ENCODE assay signal across 13 cellular contexts in the genomic region with DNA sequence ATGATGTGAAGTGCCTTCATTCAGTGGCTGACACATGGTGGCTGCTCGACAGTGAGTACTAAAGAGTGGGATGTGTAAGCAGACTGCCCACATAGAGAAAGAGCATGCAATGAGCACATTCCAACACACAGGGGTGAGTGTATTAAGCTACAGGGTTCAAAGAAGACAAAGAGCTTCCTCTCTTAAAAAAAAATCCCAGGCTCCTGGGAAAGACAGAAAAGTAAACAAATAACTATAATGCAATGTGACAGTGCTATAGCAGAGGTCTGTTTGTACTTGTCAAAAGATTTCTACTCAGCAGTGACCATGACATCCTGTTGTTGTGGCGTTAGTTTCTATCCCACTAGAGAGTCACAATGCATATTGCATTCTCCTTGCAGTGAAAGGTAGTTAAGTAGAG. TPM values are rescaled to one million over a fixed set of nuclear protein-coding genes. Genes with fewer than 3 reads are reported as not detected.
DNase-seq lines count a peak whose midpoint lies in the region; ATAC-seq and TF ChIP-seq lines count a peak whose summit lies in the region.
"Had no signal": no experiment of that assay in that cellular context is flagged by ENCODE, and none has a peak within 500 bp of the region (broad histone marks: within the 10 kb centered on the region; RNA-seq: fewer than 3 reads in every experiment).

No MANE protein-coding gene starts in this region.

- H3K4me1 Mint-ChIP-seq in activated T-cell treated with anti-CD3 and anti-CD28 coated beads, Interleukin-2, amount 50 U/mL, for 4 hours (ENCODE audit: low read depth): peaks cover 51% of the 10 kb centered on the region
- peaks cover 77% of the 10 kb centered on the region for H3K4me1 Mint-ChIP-seq in chondrocyte (ENCODE audit: low read depth)
- peaks cover 53% of the 10 kb centered on the region for H3K4me1 Mint-ChIP-seq in stimulated activated effector memory CD8-positive, alpha-beta T cell treated with anti-CD3 and anti-CD28 coated beads, Interleukin-12 subunit alpha, Interleukin-12 subunit beta, amount 100 ng/mL, for 72 hours

- H3K36me3 ChIP-seq in SJSA1: no peaks in the 10 kb centered on the region

- H3K36me3 Mint-ChIP-seq in activated T-cell treated with anti-CD3 and anti-CD28 coated beads, Interleukin-2, amount 50 U/mL, for 4 hours (ENCODE audit: insufficient read depth): no peaks in the 10 kb centered on the region
- no peaks in the 10 kb centered on the region for H3K36me3 Mint-ChIP-seq in chondrocyte (ENCODE audit: low read depth)
- no peaks in the 10 kb centered on the region for H3K36me3 Mint-ChIP-seq in stimulated activated effector memory CD8-positive, alpha-beta T cell treated with anti-CD3 and anti-CD28 coated beads, Interleukin-12 subunit alpha, Interleukin-12 subunit beta, amount 100 ng/mL, for 72 hours
- H3K36me3 Mint-ChIP-seq: CD8-positive, alpha-beta T cell had no signal

- DNase-seq in activated T-cell treated with anti-CD3 and anti-CD28 coated beads, Interleukin-2, amount 50 U/mL, for 4 hours: no peak
- DNase-seq in activated T-cell treated with anti-CD3 and anti-CD28 coated beads, Interleukin-2, amount 50 U/mL, for 1 hour: no peak
- DNase-seq in SJSA1 (ENCODE audit: low read depth in 1 of 2, low spot score in 2 of 2) (peak; percentile 49 to 65), chondrocyte (ENCODE audit: low spot score) (no peak), NCI-H2029 treated with DMSO at 0.1 percent for 48 hours (lab: John Stamatoyannopoulos, UW) (no peak), NCI-H446 treated with DMSO at 0.1 percent for 48 hours (lab: John Stamatoyannopoulos, UW) (no peak)
- no peak for DNase-seq in stimulated activated effector memory CD8-positive, alpha-beta T cell treated with anti-CD3 and anti-CD28 coated beads, Interleukin-12 subunit alpha, Interleukin-12 subunit beta, amount 100 ng/mL, for 72 hours (ENCODE audit: low spot score in 2 of 2)
- DNase-seq: CD8-positive, alpha-beta T cell; NCI-H2081; NCI-H748 treated with DMSO at 0.1 percent for 48 hours had no signal

- no peaks in the 10 kb centered on the region for H3K9me3 ChIP-seq in SJSA1 (replicated peaks)

- H3K9me3 Mint-ChIP-seq in activated T-cell treated with anti-CD3 and anti-CD28 coated beads, Interleukin-2, amount 50 U/mL, for 4 hours: no peaks in the 10 kb centered on the region
- H3K9me3 Mint-ChIP-seq in chondrocyte (ENCODE audit: low read depth): peaks cover 8% of the 10 kb centered on the region
- H3K9me3 Mint-ChIP-seq in stimulated activated effector memory CD8-positive, alpha-beta T cell treated with anti-CD3 and anti-CD28 coated beads, Interleukin-12 subunit alpha, Interleukin-12 subunit beta, amount 100 ng/mL, for 72 hours: peaks cover 3% of the 10 kb centered on the region
- H3K9me3 Mint-ChIP-seq: CD8-positive, alpha-beta T cell had no signal

- TF ChIP-seq CTCF in chondrocyte (IDR thresholded peaks at IDR 0.05): peak; percentile 11

- ATAC-seq in activated T-cell treated with anti-CD3 and anti-CD28 coated beads, Interleukin-2, amount 50 U/mL, for 4 hours: peak; percentile 60 to 61
- ATAC-seq in stimulated activated effector memory CD8-positive, alpha-beta T cell treated with anti-CD3 and anti-CD28 coated beads, Interleukin-12 subunit alpha, Interleukin-12 subunit beta, amount 100 ng/mL, for 72 hours: peak; percentile 98
- no peak for ATAC-seq in GM18867 (IDR thresholded peaks at IDR 0.05; ENCODE audit: unreplicated experiment)
- ATAC-seq: activated CD4-positive, CD25-positive, alpha-beta regulatory T cell treated with anti-CD3 and anti-CD28 coated beads, Interleukin-2, amount 50 U/mL, for 24 hours; CD8-positive, alpha-beta T cell; foreskin keratinocyte had no signal

- peaks cover 9% of the 10 kb centered on the region; the same call in 1 of the 2 replicates for H3K4me1 ChIP-seq in SJSA1 (replicated peaks)

- H3K27me3 Mint-ChIP-seq in activated T-cell treated with anti-CD3 and anti-CD28 coated beads, Interleukin-2, amount 50 U/mL, for 4 hours (ENCODE audit: low read depth): no peaks in the 10 kb centered on the region
- no peaks in the 10 kb centered on the region for H3K27me3 Mint-ChIP-seq in chondrocyte (ENCODE audit: low read depth)

- H3K4me3 ChIP-seq in SJSA1: no peak overlapping the region

- H3K27ac ChIP-seq in SJSA1: no peak overlapping the region; the same call in 1 of the 2 replicates
- H3K27ac ChIP-seq: foreskin keratinocyte had no signal

- no peak overlapping the region for H3K4me3 Mint-ChIP-seq in activated T-cell treated with anti-CD3 and anti-CD28 coated beads, Interleukin-2, amount 50 U/mL, for 4 hours
- H3K4me3 Mint-ChIP-seq in chondrocyte (ENCODE audit: unreplicated experiment): no peak overlapping the region
- peak overlapping the region; percentile 52 for H3K4me3 Mint-ChIP-seq in stimulated activated effector memory CD8-positive, alpha-beta T cell treated with anti-CD3 and anti-CD28 coated beads, Interleukin-12 subunit alpha, Interleukin-12 subunit beta, amount 100 ng/mL, for 72 hours
- H3K4me3 Mint-ChIP-seq: CD8-positive, alpha-beta T cell had no signal

- no peaks in the 10 kb centered on the region for H3K27me3 ChIP-seq in SJSA1 (replicated peaks)
- H3K27me3 ChIP-seq: foreskin keratinocyte had no signal

- H3K27ac Mint-ChIP-seq in chondrocyte (ENCODE audit: unreplicated experiment): peak overlapping the region; percentile 19
- no peak overlapping the region for H3K27ac Mint-ChIP-seq in stimulated activated effector memory CD8-positive, alpha-beta T cell treated with anti-CD3 and anti-CD28 coated beads, Interleukin-12 subunit alpha, Interleukin-12 subunit beta, amount 100 ng/mL, for 72 hours
- H3K27ac Mint-ChIP-seq: CD8-positive, alpha-beta T cell had no signal

RNA-seq across cellular contexts. Expression of gene PCNX1, which starts 12.4 kb away (rescaled TPM):
- total RNA-seq in activated T-cell treated with anti-CD3 and anti-CD28 coated beads, Interleukin-2, amount 50 U/mL, for 4 hours: 10 to 100 TPM; 26.4 to 30.8 (median 28.3) TPM
- total RNA-seq in SJSA1 (2014; rRNA removed; shearing (Covaris generic)): 18.3 and 20.3 TPM in 2 replicates
- 54.3 to 69.5 TPM (median 62.4 TPM) in 3 replicates for total RNA-seq in chondrocyte

Comparison
In these comparisons a context has a peak if more than half of its experiments do, and no peak if none do; other contexts are left out.
1. DNase-seq: peak in SJSA1 (2 of 2); none in activated T-cell treated with anti-CD3 and anti-CD28 coated beads, Interleukin-2, amount 50 U/mL, for 4 hours (single experiment), activated T-cell treated with anti-CD3 and anti-CD28 coated beads, Interleukin-2, amount 50 U/mL, for 1 hour (single experiment), chondrocyte (single experiment), stimulated activated effector memory CD8-positive, alpha-beta T cell treated with anti-CD3 and anti-CD28 coated beads, Interleukin-12 subunit alpha, Interleukin-12 subunit beta, amount 100 ng/mL, for 72 hours (0 of 2), NCI-H2029 treated with DMSO at 0.1 percent for 48 hours (single experiment) and NCI-H446 treated with DMSO at 0.1 percent for 48 hours (single experiment).